ENCODE assay signal across 13 cellular contexts in the genomic region with DNA sequence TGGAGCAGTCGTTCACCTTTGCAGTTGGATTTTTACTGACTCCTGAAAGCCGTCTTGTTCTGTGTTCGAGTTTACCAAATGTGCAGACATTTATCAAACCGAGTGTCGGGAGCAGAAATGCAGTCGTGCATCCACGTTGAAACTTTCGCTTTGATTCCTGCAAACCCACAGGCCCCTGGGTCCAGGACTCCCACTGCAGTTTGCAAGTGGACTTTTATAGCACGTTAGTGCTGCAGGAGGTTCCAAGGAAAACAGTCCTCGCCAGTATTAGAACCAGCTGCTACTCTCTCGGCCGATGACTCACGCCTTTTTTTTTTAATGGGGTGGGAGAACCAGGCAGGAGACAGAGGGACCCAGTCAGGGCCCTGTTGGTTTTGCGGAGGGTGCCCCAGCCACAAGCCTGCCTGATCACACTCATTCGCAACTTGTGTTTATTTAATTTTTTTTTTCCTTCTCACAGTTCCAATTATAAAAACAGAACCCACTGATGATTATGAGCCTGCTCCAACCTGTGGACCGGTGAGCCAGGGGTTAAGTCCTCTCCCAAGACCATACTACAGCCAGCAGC.
A peak's percentile ranks its signal among the peaks of the same experiment; 100 is the strongest.
DNase-seq lines count a peak whose midpoint lies in the region; ATAC-seq and TF ChIP-seq lines count a peak whose summit lies in the region.
"Had no signal": no experiment of that assay in that cellular context is flagged by ENCODE, and none has a peak within 500 bp of the region (broad histone marks: within the 10 kb centered on the region; RNA-seq: fewer than 3 reads in every experiment).

No MANE protein-coding gene starts in this region.

- CTCF ChIA-PET in PC-3 (lab: Charles Lee) = no interaction called here

- POLR2A ChIA-PET in PC-3 (lab: Charles Lee; ENCODE audit: unreplicated experiment) = no interaction called here

- H3F3A ChIP-seq in PC-3 (ENCODE audit: low read length, unreplicated experiment) = no peaks in the 10 kb centered on the region

- H4K20me1 ChIP-seq in PC-3 (ENCODE audit: low read length) = no peaks in the 10 kb centered on the region

- BruUV-seq in PC-3 (replicated peaks; lab: Mats Ljungman, UMichigan) = no TSS peak

- ATAC-seq in PC-3 (no peak), GM21825 (IDR thresholded peaks at IDR 0.05; ENCODE audit: unreplicated experiment) (no peak), GM18511 (IDR thresholded peaks at IDR 0.05; ENCODE audit: unreplicated experiment) (no peak)

- H3K27ac ChIP-seq in PC-3 (ENCODE audit: low read length) = no peak overlapping the region
- H3K27ac ChIP-seq: upper lobe of left lung had no signal

- H3K9me3 ChIP-seq in PC-3 (ENCODE audit: low read length) = no peaks in the 10 kb centered on the region
- H3K9me3 ChIP-seq: upper lobe of left lung had no signal

- no peak overlapping the region for H3K4me2 ChIP-seq in PC-3 (ENCODE audit: low read length)

- no peak overlapping the region for H3K4me3 ChIP-seq in PC-3 (ENCODE audit: low read length)
- H3K4me3 ChIP-seq in fibroblast of the aortic adventitia (ENCODE audit: low read depth, low read length) = peak overlapping the region; percentile 60
- H3K4me3 ChIP-seq: upper lobe of left lung had no signal

- no peaks in the 10 kb centered on the region for H3K79me2 ChIP-seq in PC-3 (ENCODE audit: low read length)

- no peaks in the 10 kb centered on the region for H3K9me2 ChIP-seq in PC-3 (replicated peaks; ENCODE audit: low read length)

- no peak overlapping the region for H2AFZ ChIP-seq in PC-3 (ENCODE audit: low read length)

- TF ChIP-seq CTCF in PC-3 (conservative IDR thresholded peaks at IDR 0.05; ENCODE audit: low read depth, low read length) (no peak), fibroblast of the aortic adventitia (IDR thresholded peaks at IDR 0.05; ENCODE audit: insufficient read depth, low read length) (no peak)

- no peaks in the 10 kb centered on the region for H3K36me3 ChIP-seq in PC-3 (ENCODE audit: low read depth, low read length)

- DNase-seq in COLO829 (ENCODE audit: low spot score) (peak; percentile 26), PC-3 (peak; percentile 6), fibroblast of the aortic adventitia (ENCODE audit: low read depth) (peak; percentile 95), renal cortical epithelial cell (ENCODE audit: low read depth) (peak; percentile 50), activated gamma-delta T cell treated with Interleukin-2 at 50 U/mL for 16 hours (no peak), NCI-H2196 treated with DMSO at 0.1 percent for 48 hours (lab: John Stamatoyannopoulos, UW; ENCODE audit: unreplicated experiment) (no peak)
- DNase-seq: activated T-cell treated with anti-CD3 and anti-CD28 coated beads, Interleukin-2, amount 50 U/mL, for 1 hour; mammary epithelial cell; NCI-H1092 treated with DMSO at 0.1 percent for 48 hours; stimulated activated CD4-positive, alpha-beta T cell treated with anti-CD3 and anti-CD28 coated beads, Interleukin-2, amount 100 ng/mL, for 48 hours had no signal

- H3K4me1 ChIP-seq in PC-3 (ENCODE audit: insufficient read depth, low read length) = no peaks in the 10 kb centered on the region

- no peaks in the 10 kb centered on the region for H3K27me3 ChIP-seq in PC-3 (ENCODE audit: low read length)
- H3K27me3 ChIP-seq: upper lobe of left lung had no signal

- intact Hi-C loops in PC-3 (cut with micrococcal nuclease) = no loop called here

- no peak overlapping the region for H3K9ac ChIP-seq in PC-3 (ENCODE audit: low read length)

Comparison
In these comparisons a context has a peak if more than half of its experiments do, and no peak if none do; other contexts are left out.
1. DNase-seq: peak in COLO829 (single experiment), PC-3 (single experiment), fibroblast of the aortic adventitia (single experiment) and renal cortical epithelial cell (single experiment); none in activated gamma-delta T cell treated with Interleukin-2 at 50 U/mL for 16 hours (single experiment) and NCI-H2196 treated with DMSO at 0.1 percent for 48 hours (single experiment).